In genomic region chr7:27303021-27303420, GRCh38 we compare ENCODE assay signal across 21 cellular contexts.
DNase-seq lines count a peak whose midpoint lies in the region; ATAC-seq and TF ChIP-seq lines count a peak whose summit lies in the region.
"Had no signal": no experiment of that assay in that cellular context is flagged by ENCODE, and none has a peak within 500 bp of the region (broad histone marks: within the 10 kb centered on the region; RNA-seq: fewer than 3 reads in every experiment).

No MANE protein-coding gene starts in this region.

- no peak overlapping the region for H4K91ac ChIP-seq in H9 (ENCODE audit: insufficient read length, low read depth, low read length)

- H3K4ac ChIP-seq in H9 (ENCODE audit: low read depth, low read length): no peak overlapping the region

- CTCF ChIA-PET in RWPE1 (lab: Yijun Ruan, JAX): no interaction called here

- no peaks in the 10 kb centered on the region for H3K9me3 Mint-ChIP-seq in H9
- H3K9me3 Mint-ChIP-seq: activated naive CD4-positive, alpha-beta T cell treated with anti-CD3 and anti-CD28 coated beads, Interleukin-2, amount 10 ng/mL, durations not matched to agents 7 days and 5 days; nephron had no signal

- no peak for ATAC-seq in GM18909 (IDR thresholded peaks at IDR 0.05; ENCODE audit: poor library complexity, unreplicated experiment)
- no peak for ATAC-seq in activated CD4-positive, CD25-positive, alpha-beta regulatory T cell treated with anti-CD3 and anti-CD28 coated beads, Interleukin-2, amount 50 U/mL, for 24 hours
- ATAC-seq: left lung, right lobe of liver, SK-N-SH treated with all-trans-retinoic acid at 6 μM for 48 hours had no signal

- H3K27ac Mint-ChIP-seq in H9: no peak overlapping the region
- H3K27ac Mint-ChIP-seq: activated naive CD4-positive, alpha-beta T cell treated with anti-CD3 and anti-CD28 coated beads, Interleukin-2, amount 10 ng/mL, durations not matched to agents 7 days and 5 days; CD4-positive, alpha-beta memory T cell; nephron had no signal

- peak; percentile 13 for DNase-seq in AG20443 (ENCODE audit: low spot score)
- peak; percentile 83 for DNase-seq in RWPE1 (ENCODE audit: low spot score)
- peak; percentile 2 to 7 for DNase-seq in foreskin fibroblast
- DNase-seq in H9: no peak
- no peak for DNase-seq in NCI-H2227 treated with DMSO at 0.1 percent for 48 hours (lab: John Stamatoyannopoulos, UW)
- DNase-seq: activated CD4-positive, alpha-beta T cell treated with anti-CD3 and anti-CD28 coated beads for 1 hour; activated CD8-positive, alpha-beta memory T cell treated with anti-CD3 and anti-CD28 coated beads for 24 hours; activated naive CD4-positive, alpha-beta T cell treated with anti-CD3 and anti-CD28 coated beads, Interleukin-2, amount 10 ng/mL, durations not matched to agents 7 days and 5 days; activated T-cell treated with anti-CD3 and anti-CD28 coated beads, Interleukin-2, amount 50 U/mL, for 48 hours; CD4-positive, alpha-beta memory T cell; erythroblast; left lung; midbrain; NCI-H146 had no signal

- H3K23me2 ChIP-seq in H9 (ENCODE audit: insufficient read length, low read depth, low read length, poor library complexity, severe bottlenecking): no peaks in the 10 kb centered on the region

- peaks cover 18% of the 10 kb centered on the region for H3K4me1 ChIP-seq in Loucy (ENCODE audit: insufficient read depth, low read length, poor library complexity, severe bottlenecking)
- H3K4me1 ChIP-seq in H9 (ENCODE audit: insufficient read depth, low read length): no peaks in the 10 kb centered on the region; the same call in 1 of the 2 replicates
- H3K4me1 ChIP-seq: left lung, parathyroid adenoma, right lobe of liver had no signal

- H4K8ac ChIP-seq in H9 (replicated peaks; ENCODE audit: insufficient read length, low read depth, low read length): no peak overlapping the region

- H2AFZ ChIP-seq in Loucy (ENCODE audit: low read length) (no peak overlapping the region), H9 (ENCODE audit: low read length) (no peak overlapping the region)
- H2AFZ ChIP-seq: parathyroid adenoma had no signal

- no CpG with 5 or more reads among the region's 5 CpGs for WGBS in H9 (ENCODE audit: extremely low coverage, insufficient read length, low lambda C conversion rate)

- H2BK20ac ChIP-seq in H9 (ENCODE audit: low read depth, low read length, poor library complexity, severe bottlenecking): no peak overlapping the region

- POLR2A ChIA-PET in RWPE1 (lab: Yijun Ruan, JAX; ENCODE audit: low non-redundant PET): no interaction called here

- no peaks in the 10 kb centered on the region for H3F3A ChIP-seq in Loucy (ENCODE audit: low read depth)

- H2BK120ac ChIP-seq in H9 (ENCODE audit: low read depth, low read length, poor library complexity, severe bottlenecking): no peak overlapping the region

- no peaks in the 10 kb centered on the region for H3K9me3 ChIP-seq in Loucy (ENCODE audit: insufficient read depth, low read depth, low read length)
- H3K9me3 ChIP-seq in H9 (ENCODE audit: control insufficient read depth, low read depth, low read length): no peaks in the 10 kb centered on the region
- H3K9me3 ChIP-seq: left lung, right lobe of liver had no signal

- H2BK5ac ChIP-seq in H9 (ENCODE audit: insufficient read length, low read length): no peak overlapping the region

- H3K4me2 ChIP-seq in Loucy (ENCODE audit: low read depth, low read length, poor library complexity, severe bottlenecking) (no peak overlapping the region), H9 (ENCODE audit: insufficient read depth, insufficient read length, low read length) (no peak overlapping the region)

- H3K4me3 ChIP-seq in Loucy (ENCODE audit: low read length, poor library complexity, severe bottlenecking) (no peak overlapping the region), foreskin fibroblast (ENCODE audit: low read depth in 1 of 2, low read length in 2 of 2) (no peak overlapping the region)
- H3K4me3 ChIP-seq: left lung, right lobe of liver had no signal

- no peaks in the 10 kb centered on the region for H3K27me3 ChIP-seq in Loucy (ENCODE audit: insufficient read depth, low read length, poor library complexity, severe bottlenecking)
- H3K27me3 ChIP-seq in H9 (ENCODE audit: insufficient read depth, low read length): no peaks in the 10 kb centered on the region
- H3K27me3 ChIP-seq: left lung, right lobe of liver had no signal

- no peak overlapping the region for H3K23ac ChIP-seq in H9 (ENCODE audit: insufficient read length, low read depth, low read length)

- H3T11ph ChIP-seq in H9 (ENCODE audit: low read length): no peak overlapping the region

- no peaks in the 10 kb centered on the region for H4K20me1 ChIP-seq in Loucy (ENCODE audit: insufficient read depth, low read length, poor library complexity, severe bottlenecking)
- no peaks in the 10 kb centered on the region for H4K20me1 ChIP-seq in H9 (ENCODE audit: control insufficient read depth, insufficient read depth, insufficient read length)

- no peak overlapping the region for H2BK15ac ChIP-seq in H9 (ENCODE audit: low read depth, low read length)

- H3K27me3 Mint-ChIP-seq in H9 (ENCODE audit: low read depth): peaks cover 1% of the 10 kb centered on the region

- no peaks in the 10 kb centered on the region for H3K36me3 ChIP-seq in Loucy (ENCODE audit: insufficient read depth, low read length)
- H3K36me3 ChIP-seq: left lung, right lobe of liver had no signal

- H3K4me1 Mint-ChIP-seq in H9: peaks cover 4 to 5% of the 10 kb centered on the region in 2 experiments; a peak in 2 of 4 replicates
- H3K4me1 Mint-ChIP-seq: activated naive CD4-positive, alpha-beta T cell treated with anti-CD3 and anti-CD28 coated beads, Interleukin-2, amount 10 ng/mL, durations not matched to agents 7 days and 5 days; nephron had no signal

- H3K9ac ChIP-seq in Loucy (ENCODE audit: low read depth, low read length, poor library complexity, severe bottlenecking): no peak overlapping the region
- no peak overlapping the region for H3K9ac ChIP-seq in H9 (ENCODE audit: extremely low read depth, insufficient read length, low read length)
- H3K9ac ChIP-seq: parathyroid adenoma had no signal

- 0 out of 2 replicates have a peak, but pooled peaks have one; percentile 0 for TF ChIP-seq CTCF in Loucy (conservative IDR thresholded peaks at IDR 0.05; ENCODE audit: low read length)
- no peak for TF ChIP-seq CTCF in RWPE1 (conservative IDR thresholded peaks at IDR 0.05; ENCODE audit: low read depth)
- no peak for TF ChIP-seq CTCF in foreskin fibroblast (IDR thresholded peaks at IDR 0.05; ENCODE audit: low read depth, low read length)
- no peak for TF ChIP-seq CTCF in H9 (conservative IDR thresholded peaks at IDR 0.05)

- no peaks in the 10 kb centered on the region for H3K79me2 ChIP-seq in Loucy (ENCODE audit: insufficient read depth, low read length)
- no peaks in the 10 kb centered on the region for H3K79me2 ChIP-seq in H9 (ENCODE audit: insufficient read depth, low read length)
- H3K79me2 ChIP-seq: parathyroid adenoma had no signal

- H2BK12ac ChIP-seq in H9 (ENCODE audit: insufficient read length, low read depth, low read length): no peak overlapping the region

- no peak overlapping the region for H2AK5ac ChIP-seq in H9 (ENCODE audit: insufficient read length, low read length)

- H4K5ac ChIP-seq in H9 (ENCODE audit: insufficient read length, low read depth, low read length): no peak overlapping the region

- H3K27ac ChIP-seq in RWPE1 (peak overlapping the region; percentile 28), H9 (ENCODE audit: insufficient read length, low read depth, low read length) (no peak overlapping the region)
- H3K27ac ChIP-seq: left lung, parathyroid adenoma, right lobe of liver had no signal

- H3K9me2 ChIP-seq in Loucy (replicated peaks; ENCODE audit: low read depth, low read length): no peaks in the 10 kb centered on the region

- no peak overlapping the region for H3K14ac ChIP-seq in H9 (ENCODE audit: insufficient read depth, low read length)

- no peaks in the 10 kb centered on the region for H3K79me1 ChIP-seq in H9 (ENCODE audit: insufficient read depth, low read depth, low read length, poor library complexity, severe bottlenecking)

- no peak overlapping the region for H3K4me3 Mint-ChIP-seq in H9
- H3K4me3 Mint-ChIP-seq: activated naive CD4-positive, alpha-beta T cell treated with anti-CD3 and anti-CD28 coated beads, Interleukin-2, amount 10 ng/mL, durations not matched to agents 7 days and 5 days; CD4-positive, alpha-beta memory T cell; nephron had no signal

- no peak overlapping the region for H3K18ac ChIP-seq in H9 (ENCODE audit: insufficient read length, low read depth, low read length)

- H3K56ac ChIP-seq in H9 (ENCODE audit: insufficient read length, low read depth, low read length): no peak overlapping the region

- no peaks in the 10 kb centered on the region for H3K36me3 Mint-ChIP-seq in H9 (ENCODE audit: insufficient read depth in 1 of 3, low read depth in 3 of 3)
- H3K36me3 Mint-ChIP-seq: activated naive CD4-positive, alpha-beta T cell treated with anti-CD3 and anti-CD28 coated beads, Interleukin-2, amount 10 ng/mL, durations not matched to agents 7 days and 5 days; CD4-positive, alpha-beta memory T cell had no signal

Comparison
In these comparisons a context has a peak if more than half of its experiments do, and no peak if none do; other contexts are left out.
1. DNase-seq: peak in AG20443 (single experiment), RWPE1 (single experiment) and foreskin fibroblast (2 of 2); none in H9 (single experiment) and NCI-H2227 treated with DMSO at 0.1 percent for 48 hours (single experiment).